32 cellular contexts compared by ENCODE assay signal in genomic region chr4:163967710-163968109, GRCh38.
"Had no signal": no experiment of that assay in that cellular context is flagged by ENCODE, and none has a peak within 500 bp of the region (broad histone marks: within the 10 kb centered on the region; RNA-seq: fewer than 3 reads in every experiment).

No MANE protein-coding gene starts in this region.

- H3K27me3 ChIP-seq: left lung, pancreas, suprapubic skin, tibial artery, upper lobe of right lung had no signal

- H3K4me1 ChIP-seq: left lung, lower lobe of right lung, pancreas, prostate gland, suprapubic skin, tibial artery, upper lobe of right lung had no signal

- FAIRE-seq: islet of Langerhans, kidney, pancreas, urothelium cell line had no signal

- H3K27ac Mint-ChIP-seq: immature natural killer cell; naive thymus-derived CD8-positive, alpha-beta T cell; nephron; stimulated activated naive B cell treated with anti-CD40 and anti-IgM and Interleukin-4, amounts not matched to agents 10 μg/mL and 1 μg/mL and 100 μg/mL, for 72 hours had no signal

- H3K36me3 Mint-ChIP-seq: immature natural killer cell; naive thymus-derived CD8-positive, alpha-beta T cell; stimulated activated naive B cell treated with anti-CD40 and anti-IgM and Interleukin-4, amounts not matched to agents 10 μg/mL and 1 μg/mL and 100 μg/mL, for 72 hours had no signal

- H3K9me3 Mint-ChIP-seq: nephron; neural crest cell; stimulated activated naive B cell treated with anti-CD40 and anti-IgM and Interleukin-4, amounts not matched to agents 10 μg/mL and 1 μg/mL and 100 μg/mL, for 72 hours had no signal

- H3K4me3 ChIP-seq: left lung, lower lobe of right lung, pancreas, prostate gland, skin epidermis, suprapubic skin, thoracic aorta, tibial artery, upper lobe of right lung had no signal

- ATAC-seq: left colon; left lung; lower lobe of right lung; naive thymus-derived CD8-positive, alpha-beta T cell; pancreas; right cardiac atrium; sciatic nerve; stimulated activated naive B cell treated with anti-CD40 and anti-IgM and Interleukin-4, amounts not matched to agents 10 μg/mL and 1 μg/mL and 100 μg/mL, for 72 hours; stimulated activated naive CD8-positive, alpha-beta T cell treated with anti-CD3 and anti-CD28 coated beads, Interleukin-15, Interleukin-2, amounts not matched to agents 100 U/mL and 50 U/mL, for 24 hours; upper lobe of right lung had no signal

- H3K27ac ChIP-seq: left lung, lower lobe of right lung, pancreas, prostate gland, skin epidermis, suprapubic skin, thoracic aorta, tibial artery, upper lobe of right lung had no signal

- DNase-seq: hypothalamus; immature natural killer cell; kidney; left colon; left lung; lower lobe of right lung; mammary epithelial cell; mesenchymal stem cell; naive thymus-derived CD8-positive, alpha-beta T cell; nucleus accumbens; pancreas; posterior cingulate gyrus; retina; right cardiac atrium; stimulated activated CD4-positive, alpha-beta T cell treated with anti-CD3 and anti-CD28 coated beads, Interleukin-12 subunit alpha, Interleukin-12 subunit beta, amount 100 ng/mL, for 4 hours; stimulated activated CD4-positive, alpha-beta T cell treated with anti-CD3 and anti-CD28 coated beads, Interleukin-15, amount 100 ng/mL, for 24 hours; stimulated activated CD4-positive, alpha-beta T cell treated with anti-CD3 and anti-CD28 coated beads, Interleukin-2, amount 100 ng/mL, for 24 hours; stimulated activated CD4-positive, alpha-beta T cell treated with anti-CD3 and anti-CD28 coated beads, Interleukin-4, amount 100 ng/mL, for 1 hour; stimulated activated naive B cell treated with anti-CD40 and anti-IgM and Interleukin-4, amounts not matched to agents 10 μg/mL and 1 μg/mL and 100 μg/mL, for 72 hours; stimulated activated naive CD8-positive, alpha-beta T cell treated with anti-CD3 and anti-CD28 coated beads, Interleukin-15, Interleukin-2, amounts not matched to agents 100 U/mL and 50 U/mL, for 24 hours; tibial artery; trophoblast cell; upper lobe of right lung had no signal

- H3K36me3 ChIP-seq: left lung, lower lobe of right lung, pancreas, prostate gland, suprapubic skin, thoracic aorta, tibial artery, upper lobe of right lung had no signal

- H3K4me1 Mint-ChIP-seq: immature natural killer cell; nephron; neural crest cell; stimulated activated naive B cell treated with anti-CD40 and anti-IgM and Interleukin-4, amounts not matched to agents 10 μg/mL and 1 μg/mL and 100 μg/mL, for 72 hours had no signal

- H3K4me3 Mint-ChIP-seq: immature natural killer cell; naive thymus-derived CD8-positive, alpha-beta T cell; nephron; neural crest cell; stimulated activated naive B cell treated with anti-CD40 and anti-IgM and Interleukin-4, amounts not matched to agents 10 μg/mL and 1 μg/mL and 100 μg/mL, for 72 hours had no signal

- H3K9me3 ChIP-seq: left lung, lower lobe of right lung, pancreas, prostate gland, suprapubic skin, thoracic aorta, tibial artery, upper lobe of right lung had no signal
